18 cellular contexts compared by ENCODE assay signal in the genomic region with DNA sequence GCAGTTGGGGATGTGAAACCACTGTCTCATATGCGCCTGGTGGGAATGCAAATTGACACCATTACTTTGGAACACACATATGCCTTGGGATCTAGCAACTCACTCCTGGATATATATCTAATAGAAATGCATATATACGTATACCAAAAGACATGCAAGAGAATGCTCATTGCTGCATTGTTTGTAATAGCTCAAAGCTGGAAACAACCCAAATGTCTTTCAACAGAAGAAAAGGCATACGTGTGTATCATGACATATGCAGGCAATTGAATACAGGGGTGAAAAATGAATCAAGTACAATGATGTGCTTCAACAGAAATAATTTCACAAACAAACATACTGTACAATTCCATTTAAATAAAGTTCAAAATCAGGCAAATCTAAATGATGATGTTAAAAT.
"Had no signal": no experiment of that assay in that cellular context is flagged by ENCODE, and none has a peak within 500 bp of the region (broad histone marks: within the 10 kb centered on the region; RNA-seq: fewer than 3 reads in every experiment).

No MANE protein-coding gene starts in this region.

- ATAC-seq: activated CD8-positive, alpha-beta T cell treated with anti-CD3 and anti-CD28 coated beads for 36 hours; activated naive CD4-positive, alpha-beta T cell treated with anti-CD3 and anti-CD28 coated beads, Interleukin-2, amount 50 U/mL, for 72 hours; activated naive CD8-positive, alpha-beta T cell treated with anti-CD3 and anti-CD28 coated beads, Interleukin-2, amount 50 U/mL, for 24 hours had no signal

- H3K27ac ChIP-seq: ascending aorta, brain microvascular endothelial cell had no signal

- H3K36me3 ChIP-seq: ascending aorta, brain microvascular endothelial cell had no signal

- H3K27me3 ChIP-seq: ascending aorta, brain microvascular endothelial cell had no signal

- H3K4me3 ChIP-seq: ascending aorta had no signal

- DNase-seq: activated CD4-positive, CD25-positive, alpha-beta regulatory T cell; activated CD8-positive, alpha-beta memory T cell treated with anti-CD3 and anti-CD28 coated beads, Interleukin-2, amount 50 U/mL, for 48 hours; activated CD8-positive, alpha-beta T cell treated with anti-CD3 and anti-CD28 coated beads for 36 hours; activated naive CD4-positive, alpha-beta T cell treated with Interleukin-2 at 50 U/mL for 16 hours; activated naive CD8-positive, alpha-beta T cell treated with anti-CD3 and anti-CD28 coated beads, Interleukin-2, amount 50 U/mL, for 24 hours; activated T-cell treated with anti-CD3 and anti-CD28 coated beads, Interleukin-2, amount 50 U/mL, for 1 hour; amniotic stem cell; brain microvascular endothelial cell; KG1; NCI-H1092; NCI-H1417 treated with DMSO at 0.1 percent for 48 hours; NCI-H226; SIG-M5; T-helper 2 cell; T1000 had no signal

- FAIRE-seq: TTC549 had no signal
